13 cellular contexts compared by ENCODE assay signal in the genomic region with DNA sequence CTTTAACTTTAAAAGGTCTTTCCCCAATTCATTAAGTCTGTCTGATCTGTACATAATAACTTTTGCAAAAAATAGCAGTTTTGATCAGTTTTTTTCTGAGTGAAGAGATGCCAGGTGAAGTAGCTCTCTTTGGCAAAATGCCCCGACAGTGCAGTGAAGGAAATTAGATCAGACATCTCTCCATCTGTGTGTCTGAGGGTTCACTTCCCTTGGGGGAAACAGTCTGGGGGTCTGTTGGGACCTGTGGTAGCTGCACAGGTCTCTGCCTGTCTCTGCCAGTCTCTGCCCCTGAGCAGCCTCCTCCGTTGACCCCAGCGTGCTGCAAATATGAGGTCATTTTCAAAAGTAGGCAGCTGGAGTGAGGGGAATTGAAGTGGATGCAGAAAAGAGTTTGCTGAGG.
"Had no signal": no experiment of that assay in that cellular context is flagged by ENCODE, and none has a peak within 500 bp of the region (broad histone marks: within the 10 kb centered on the region; RNA-seq: fewer than 3 reads in every experiment).

No MANE protein-coding gene starts in this region.

- H3K4me3 ChIP-seq: coronary artery, gastrocnemius medialis, left ventricle myocardium inferior, spleen, transverse colon had no signal

- H3K27ac ChIP-seq: coronary artery, gastrocnemius medialis, left ventricle myocardium inferior, spleen, transverse colon had no signal

- H3K36me3 ChIP-seq: gastrocnemius medialis, left ventricle myocardium inferior, transverse colon had no signal

- DNase-seq: activated CD4-positive, alpha-beta memory T cell treated with anti-CD3 and anti-CD28 coated beads for 36 hours; activated CD4-positive, alpha-beta T cell treated with anti-CD3 and anti-CD28 coated beads for 1 hour; activated CD8-positive, alpha-beta memory T cell treated with anti-CD3 and anti-CD28 coated beads, Interleukin-2, amount 50 U/mL, for 4 hours; effector CD4-positive, alpha-beta T cell; gastrocnemius medialis; left ventricle myocardium inferior; mesenchymal stem cell; spleen; stimulated activated CD4-positive, alpha-beta T cell treated with anti-CD3 and anti-CD28 coated beads, Interleukin-1b, Interleukin-23, amount 100 ng/mL, for 48 hours; stimulated activated naive CD4-positive, alpha-beta T cell; transverse colon had no signal

- ATAC-seq: gastrocnemius medialis, sciatic nerve had no signal

- H3K9me3 ChIP-seq: gastrocnemius medialis, left ventricle myocardium inferior, spleen, transverse colon had no signal

- H3K27me3 ChIP-seq: gastrocnemius medialis, spleen, transverse colon had no signal
